In the genomic region with DNA sequence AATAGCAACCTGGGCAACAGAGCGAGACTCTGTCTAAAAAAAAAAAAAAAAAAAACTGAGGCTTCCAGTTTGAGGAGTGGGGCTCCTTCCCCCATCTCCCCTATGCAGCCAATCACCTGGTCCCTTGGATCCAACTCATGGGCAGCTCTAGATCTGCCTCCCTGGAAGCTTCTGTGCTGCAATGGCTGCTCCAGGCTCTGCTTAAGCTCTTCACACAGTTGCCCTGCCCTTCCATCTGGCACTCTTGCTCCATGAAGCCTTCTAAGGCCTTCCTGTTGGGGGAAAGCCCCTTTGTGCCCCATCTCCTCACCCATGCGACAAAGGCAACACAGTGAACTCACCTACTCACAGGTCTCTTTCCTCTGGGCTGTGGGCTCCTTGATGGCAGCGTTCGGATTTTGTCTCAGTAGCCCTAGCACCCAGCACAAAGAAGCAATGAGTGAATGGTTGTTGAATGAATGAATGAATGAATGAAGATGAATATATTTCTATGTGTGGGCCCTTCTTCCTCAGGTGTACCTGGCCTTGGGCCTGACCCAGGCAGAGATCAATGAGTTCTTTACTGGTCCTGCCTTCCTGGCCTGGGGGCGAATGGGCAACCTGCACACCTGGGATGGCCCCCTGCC, we compare ENCODE assay signal across 16 cellular contexts. TPM values are rescaled to one million over a fixed set of nuclear protein-coding genes. Genes with fewer than 3 reads are reported as not detected.
DNase-seq lines count a peak whose midpoint lies in the region; ATAC-seq and TF ChIP-seq lines count a peak whose summit lies in the region.
"Had no signal": no experiment of that assay in that cellular context is flagged by ENCODE, and none has a peak within 500 bp of the region (broad histone marks: within the 10 kb centered on the region; RNA-seq: fewer than 3 reads in every experiment).

No MANE protein-coding gene starts in this region.

- H3K4me3 Mint-ChIP-seq in HFFc6 (peak overlapping the region; percentile 54), neural crest cell (peak overlapping the region; percentile 89)
- H3K4me3 Mint-ChIP-seq in activated naive CD8-positive, alpha-beta T cell treated with anti-CD3 and anti-CD28 coated beads for 36 hours: peak overlapping the region; percentile 35

- H3K9me3 Mint-ChIP-seq in HFFc6: no peaks in the 10 kb centered on the region
- H3K9me3 Mint-ChIP-seq in activated naive CD8-positive, alpha-beta T cell treated with anti-CD3 and anti-CD28 coated beads for 36 hours: no peaks in the 10 kb centered on the region
- no peaks in the 10 kb centered on the region for H3K9me3 Mint-ChIP-seq in neural crest cell

- H3K27me3 ChIP-seq in gastroesophageal sphincter: no peaks in the 10 kb centered on the region
- H3K27me3 ChIP-seq: right lobe of liver had no signal

- TF ChIP-seq CTCF in HFFc6 (IDR thresholded peaks at IDR 0.05) (no peak), neural crest cell (conservative IDR thresholded peaks at IDR 0.05) (no peak), gastroesophageal sphincter (IDR thresholded peaks at IDR 0.05) (no peak)

- 100% methylated on average over 2 of the region's 5 CpGs for WGBS in gastroesophageal sphincter (ENCODE audit: low coverage in 1 of 2), 2 donors

- H3K4me1 Mint-ChIP-seq in HFFc6 (ENCODE audit: low read depth) (peaks cover 19% of the 10 kb centered on the region), neural crest cell (peaks cover 18% of the 10 kb centered on the region)
- H3K4me1 Mint-ChIP-seq in activated naive CD8-positive, alpha-beta T cell treated with anti-CD3 and anti-CD28 coated beads for 36 hours: peaks cover 36% of the 10 kb centered on the region

- H3K4me1 ChIP-seq in gastroesophageal sphincter: peaks cover 0 to 33% (median 8%) of the 10 kb centered on the region in 3 donors

- H3K9me3 ChIP-seq in gastroesophageal sphincter: no peaks in the 10 kb centered on the region
- H3K9me3 ChIP-seq: right lobe of liver had no signal

- TF ChIP-seq EP300 in gastroesophageal sphincter (IDR thresholded peaks at IDR 0.05): no peak

- ATAC-seq in GM18907 (IDR thresholded peaks at IDR 0.05; ENCODE audit: unreplicated experiment) (no peak), gastroesophageal sphincter (no peak)

- DNase-seq in NCI-H2171 treated with DMSO at 0.1 percent for 48 hours (lab: John Stamatoyannopoulos, UW): peak; percentile 29
- no peak for DNase-seq in NCI-H2171 (lab: John Stamatoyannopoulos, UW)
- DNase-seq in HFFc6: no peak
- DNase-seq in activated naive CD8-positive, alpha-beta T cell treated with anti-CD3 and anti-CD28 coated beads for 36 hours: no peak
- no peak for DNase-seq in neural crest cell (ENCODE audit: low read depth, low spot score)
- DNase-seq in T1000 (lab: John Stamatoyannopoulos, UW): no peak
- DNase-seq: activated CD8-positive, alpha-beta memory T cell treated with anti-CD3 and anti-CD28 coated beads, Interleukin-2, amount 50 U/mL, for 48 hours; caudate nucleus; DMS153; HCEC 1CT; midbrain; NCI-H1930; T-helper 9 cell had no signal

- H3K27ac ChIP-seq in gastroesophageal sphincter: peak overlapping the region in 2 of 4 donors; percentile 91 to 99

- no peak for TF ChIP-seq POLR2A in gastroesophageal sphincter (IDR thresholded peaks at IDR 0.05)

- peaks cover 0 to 49% of the 10 kb centered on the region in 2 donors for H3K36me3 ChIP-seq in gastroesophageal sphincter

- H3K36me3 Mint-ChIP-seq in HFFc6 (ENCODE audit: low read depth) (peaks cover 21% of the 10 kb centered on the region), neural crest cell (ENCODE audit: low read depth) (no peaks in the 10 kb centered on the region)
- peaks cover 30% of the 10 kb centered on the region for H3K36me3 Mint-ChIP-seq in activated naive CD8-positive, alpha-beta T cell treated with anti-CD3 and anti-CD28 coated beads for 36 hours

- peak overlapping the region; percentile 43; the same call in 1 of the 2 replicates for H3K27ac Mint-ChIP-seq in HFFc6
- H3K27ac Mint-ChIP-seq in activated naive CD8-positive, alpha-beta T cell treated with anti-CD3 and anti-CD28 coated beads for 36 hours: no peak overlapping the region
- H3K27ac Mint-ChIP-seq in neural crest cell (ENCODE audit: unreplicated experiment): no peak overlapping the region

- no peaks in the 10 kb centered on the region; the same call in 1 of the 2 replicates for H3K27me3 Mint-ChIP-seq in HFFc6 (ENCODE audit: insufficient read depth)
- no peaks in the 10 kb centered on the region for H3K27me3 Mint-ChIP-seq in activated naive CD8-positive, alpha-beta T cell treated with anti-CD3 and anti-CD28 coated beads for 36 hours
- no peaks in the 10 kb centered on the region for H3K27me3 Mint-ChIP-seq in neural crest cell (ENCODE audit: low read depth)

- no peak overlapping the region for H3K4me3 ChIP-seq in gastroesophageal sphincter

RNA-seq across cellular contexts. Expression of a gene that starts 1.9 kb away (rescaled TPM):
- 10 to 100 TPM; 38.7 to 43.1 (median 39.9) TPM for total RNA-seq in HFFc6 (2021; fragmentation: NEBNext Ultra II Directional; extraction: Animal tissue kit (Norgen Biotek cat#: 25700))
- 10 to 100 TPM; 10.6 to 13.6 TPM for total RNA-seq in activated naive CD8-positive, alpha-beta T cell treated with anti-CD3 and anti-CD28 coated beads for 36 hours
- 20.5 and 21.2 TPM in 2 replicates for total RNA-seq in neural crest cell
- 10 to 100 TPM; 31.9 to 46.9 (median 35.7) TPM for total RNA-seq in gastroesophageal sphincter

RNA-seq across cellular contexts. Expression of a gene that starts 14.8 kb away (rescaled TPM):
- total RNA-seq in HFFc6 (2021; fragmentation: NEBNext Ultra II Directional; extraction: Animal tissue kit (Norgen Biotek cat#: 25700)): 1 to 10 TPM in 4 of 6 experiments, under 1 TPM in 2; 0.66 to 1.5 (median 1.1) TPM
- total RNA-seq in activated naive CD8-positive, alpha-beta T cell treated with anti-CD3 and anti-CD28 coated beads for 36 hours: under 1 TPM; 0.25 to 0.26 TPM
- total RNA-seq in neural crest cell (1.2 and 1.9 TPM in 2 replicates), gastroesophageal sphincter (1 to 10 TPM in 1 of 4 donors, under 1 TPM in 3; 0.39 to 1.4 (median 0.69) TPM)

RNA-seq across cellular contexts. Expression of a gene that starts 24.0 kb away (rescaled TPM):
- 10 to 100 TPM; 64.6 to 77.6 (median 71.1) TPM for total RNA-seq in HFFc6 (2021; fragmentation: NEBNext Ultra II Directional; extraction: Animal tissue kit (Norgen Biotek cat#: 25700))
- total RNA-seq in activated naive CD8-positive, alpha-beta T cell treated with anti-CD3 and anti-CD28 coated beads for 36 hours: 100 to 1,000 TPM; 111 TPM
- total RNA-seq in neural crest cell (58.3 and 59.6 TPM in 2 replicates), gastroesophageal sphincter (10 to 100 TPM; 16.8 to 25.8 (median 19.9) TPM)

RNA-seq across cellular contexts. Expression of a gene that starts 29.0 kb away (rescaled TPM):
- total RNA-seq in HFFc6 (2021; fragmentation: NEBNext Ultra II Directional; extraction: Animal tissue kit (Norgen Biotek cat#: 25700)): 10 to 100 TPM; 40.7 to 48.3 (median 47.0) TPM
- total RNA-seq in activated naive CD8-positive, alpha-beta T cell treated with anti-CD3 and anti-CD28 coated beads for 36 hours: 10 to 100 TPM; 57.3 to 57.5 TPM
- total RNA-seq in neural crest cell (38.6 and 41.1 TPM in 2 replicates), gastroesophageal sphincter (10 to 100 TPM; 24.4 to 33.9 (median 26.0) TPM)

RNA-seq across cellular contexts. Expression of a gene that starts 39.6 kb away (rescaled TPM):
- total RNA-seq in HFFc6 (2021; fragmentation: NEBNext Ultra II Directional; extraction: Animal tissue kit (Norgen Biotek cat#: 25700)): 10 to 100 TPM in 5 of 6 experiments, 1 to 10 TPM in 1; 7.3 to 18.2 (median 16.0) TPM
- 10 to 100 TPM; 32.5 to 36.2 TPM for total RNA-seq in activated naive CD8-positive, alpha-beta T cell treated with anti-CD3 and anti-CD28 coated beads for 36 hours
- total RNA-seq in neural crest cell (44.6 and 47.8 TPM in 2 replicates), gastroesophageal sphincter (1 to 10 TPM; 4.0 to 6.8 (median 4.8) TPM)

Comparison
In these comparisons a context has a peak if more than half of its experiments do, and no peak if none do; other contexts are left out.
1. H3K4me3 Mint-ChIP-seq: peak in every context shown above with its lines; median percentile 89 in neural crest cell; 54 in HFFc6; 35 in activated naive CD8-positive, alpha-beta T cell treated with anti-CD3 and anti-CD28 coated beads for 36 hours.